18 cellular contexts compared by ENCODE assay signal in the genomic region with DNA sequence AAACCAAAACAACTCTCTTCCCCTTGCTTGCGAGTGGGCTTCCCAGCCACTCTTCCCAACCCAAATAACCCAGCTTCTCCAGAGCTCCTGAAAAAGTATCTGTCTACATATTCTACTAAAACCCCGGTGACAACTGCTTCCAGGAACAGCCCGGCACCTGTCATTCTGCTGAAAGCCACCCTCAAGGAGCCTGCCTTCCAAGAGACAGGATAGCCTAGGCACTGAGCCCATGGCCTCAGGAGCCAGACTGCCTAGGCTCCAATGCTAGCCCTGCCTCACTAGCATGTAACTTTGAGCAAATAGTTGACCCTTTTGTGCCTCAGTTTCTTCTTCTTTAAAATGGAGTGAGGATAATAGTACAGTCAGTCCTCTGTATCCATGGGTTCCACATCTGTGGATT.
"Had no signal": no experiment of that assay in that cellular context is flagged by ENCODE, and none has a peak within 500 bp of the region (broad histone marks: within the 10 kb centered on the region; RNA-seq: fewer than 3 reads in every experiment).

No MANE protein-coding gene starts in this region.

- H3K27ac ChIP-seq: RWPE1 had no signal

- ATAC-seq: SK-N-SH treated with all-trans-retinoic acid at 6 μM for 48 hours had no signal

- DNase-seq: KBM-7, NCI-H1048, NCI-H1105, NCI-H1417, NCI-H146, NCI-H187, NCI-H2029, NCI-H2081 treated with DMSO at 0.1 percent for 48 hours, NCI-H2171, NCI-H226, NCI-H446, NCI-H510A, NCI-H524 treated with DMSO at 0.1 percent for 48 hours, NCI-H69, NCI-H774, SHP77 had no signal
